Comparison of ENCODE assay signal across 8 cellular contexts in genomic region chr2:144513388-144514100, GRCh38. TPM values are rescaled to one million over a fixed set of nuclear protein-coding genes. Genes with fewer than 3 reads are reported as not detected.
A peak's percentile ranks its signal among the peaks of the same experiment; 100 is the strongest.
DNase-seq lines count a peak whose midpoint lies in the region; ATAC-seq and TF ChIP-seq lines count a peak whose summit lies in the region.

No MANE protein-coding gene starts in this region.

- peaks cover 21% of the 10 kb centered on the region for H3K27me3 Mint-ChIP-seq in activated CD8-positive, alpha-beta memory T cell treated with anti-CD3 and anti-CD28 coated beads, Interleukin-2, amount 10 ng/mL, durations not matched to agents 7 days and 5 days
- peaks cover 83% of the 10 kb centered on the region for H3K27me3 Mint-ChIP-seq in endodermal cell (ENCODE audit: insufficient read depth)
- H3K27me3 Mint-ChIP-seq in type B pancreatic cell, result peaks cover 77% of the 10 kb centered on the region

- H3K4me3 Mint-ChIP-seq in activated CD8-positive, alpha-beta memory T cell treated with anti-CD3 and anti-CD28 coated beads, Interleukin-2, amount 10 ng/mL, durations not matched to agents 7 days and 5 days, result peak overlapping the region; percentile 39
- H3K4me3 Mint-ChIP-seq in endodermal cell (no peak overlapping the region), type B pancreatic cell (peak overlapping the region; percentile 86)

- no peaks in the 10 kb centered on the region for H3K9me3 Mint-ChIP-seq in activated CD8-positive, alpha-beta memory T cell treated with anti-CD3 and anti-CD28 coated beads, Interleukin-2, amount 10 ng/mL, durations not matched to agents 7 days and 5 days (ENCODE audit: low read depth)
- H3K9me3 Mint-ChIP-seq in endodermal cell (no peaks in the 10 kb centered on the region), type B pancreatic cell (no peaks in the 10 kb centered on the region)

- TF ChIP-seq CTCF in endodermal cell (conservative IDR thresholded peaks at IDR 0.05), result no peak
- no peak for TF ChIP-seq CTCF in type B pancreatic cell (conservative IDR thresholded peaks at IDR 0.05)

- CTCF ChIA-PET in activated CD8-positive, alpha-beta memory T cell treated with anti-CD3 and anti-CD28 coated beads, Interleukin-2, amount 10 ng/mL, durations not matched to agents 7 days and 5 days (lab: Charles Lee), result no interaction called here

- H3K4me1 ChIP-seq in endodermal cell (ENCODE audit: control insufficient read depth, insufficient read depth, low read length), result peaks cover 7% of the 10 kb centered on the region
- peaks cover 6 to 7% of the 10 kb centered on the region in 2 donors for H3K4me1 ChIP-seq in mucosa of rectum (ENCODE audit: control insufficient read depth in 2 of 2, insufficient read depth in 2 of 2, low read length in 2 of 2)

- ATAC-seq in activated CD8-positive, alpha-beta memory T cell treated with anti-CD3 and anti-CD28 coated beads, Interleukin-2, amount 10 ng/mL, durations not matched to agents 7 days and 5 days, result no peak

- H3K9me3 ChIP-seq in endodermal cell (ENCODE audit: control insufficient read depth, low read length) (no peaks in the 10 kb centered on the region), mucosa of rectum (ENCODE audit: control insufficient read depth in 2 of 2, low read length in 2 of 2) (no peaks in the 10 kb centered on the region)

- H3K4me3 ChIP-seq in endodermal cell (ENCODE audit: low read length), result no peak overlapping the region
- H3K4me3 ChIP-seq in mucosa of rectum (ENCODE audit: low read length in 2 of 2), result peak overlapping the region; percentile 64

- H3K27ac ChIP-seq in endodermal cell (ENCODE audit: low read depth, low read length) (peak overlapping the region; percentile 79), mucosa of rectum (ENCODE audit: low read depth in 2 of 2, low read length in 2 of 2) (peak overlapping the region; percentile 86 to 92)

- H3K27me3 ChIP-seq in endodermal cell (ENCODE audit: control insufficient read depth, insufficient read depth, low read length, poor library complexity, severe bottlenecking) (peaks cover 95% of the 10 kb centered on the region), mucosa of rectum (ENCODE audit: control insufficient read depth in 2 of 2, insufficient read depth in 2 of 2, low read length in 2 of 2) (peaks cover 23 to 45% of the 10 kb centered on the region in 2 donors)

- peak overlapping the region; percentile 47 for H3K27ac Mint-ChIP-seq in activated CD8-positive, alpha-beta memory T cell treated with anti-CD3 and anti-CD28 coated beads, Interleukin-2, amount 10 ng/mL, durations not matched to agents 7 days and 5 days
- H3K27ac Mint-ChIP-seq in endodermal cell, result no peak overlapping the region
- H3K27ac Mint-ChIP-seq in type B pancreatic cell, result peak overlapping the region; percentile 1

- DNase-seq in activated CD8-positive, alpha-beta memory T cell treated with anti-CD3 and anti-CD28 coated beads, Interleukin-2, amount 10 ng/mL, durations not matched to agents 7 days and 5 days, result no peak
- DNase-seq in activated CD8-positive, alpha-beta memory T cell treated with anti-CD3 and anti-CD28 coated beads for 24 hours, result no peak
- DNase-seq in endodermal cell (peak; percentile 64), type B pancreatic cell (ENCODE audit: extremely low spot score, unreplicated experiment) (no peak), HuH-7 (ENCODE audit: low spot score) (no peak), T-helper 2 cell (no peak)
- DNase-seq in stimulated activated CD4-positive, alpha-beta T cell treated with anti-CD3 and anti-CD28 coated beads, Interleukin-15, amount 100 ng/mL, for 24 hours, result no peak

- H3K4me1 Mint-ChIP-seq in activated CD8-positive, alpha-beta memory T cell treated with anti-CD3 and anti-CD28 coated beads, Interleukin-2, amount 10 ng/mL, durations not matched to agents 7 days and 5 days, result peaks cover 60% of the 10 kb centered on the region
- H3K4me1 Mint-ChIP-seq in endodermal cell (peaks cover 24% of the 10 kb centered on the region), type B pancreatic cell (ENCODE audit: unreplicated experiment) (peaks cover 46% of the 10 kb centered on the region)

- H3K36me3 ChIP-seq in endodermal cell (ENCODE audit: control insufficient read depth, insufficient read depth, low read length) (no peaks in the 10 kb centered on the region), mucosa of rectum (ENCODE audit: control insufficient read depth in 2 of 2, insufficient read depth in 2 of 2, low read length in 2 of 2) (no peaks in the 10 kb centered on the region)

- no peak overlapping the region for H3K9ac ChIP-seq in endodermal cell (ENCODE audit: extremely low read depth, low read length, poor library complexity, severe bottlenecking)
- peak overlapping the region; percentile 48 to 75 for H3K9ac ChIP-seq in mucosa of rectum (ENCODE audit: low read depth in 1 of 2, low read length in 2 of 2)

- H3K36me3 Mint-ChIP-seq in activated CD8-positive, alpha-beta memory T cell treated with anti-CD3 and anti-CD28 coated beads, Interleukin-2, amount 10 ng/mL, durations not matched to agents 7 days and 5 days, result peaks cover 24% of the 10 kb centered on the region
- H3K36me3 Mint-ChIP-seq in endodermal cell (ENCODE audit: low read depth) (no peaks in the 10 kb centered on the region), type B pancreatic cell (peaks cover 10% of the 10 kb centered on the region)

- WGBS in endodermal cell (ENCODE audit: insufficient coverage in 1 of 2, insufficient read length in 1 of 2), 2 experiments, result 9 to 11% methylated on average over 7 to 18 of the region's 18 CpGs

RNA-seq across cellular contexts. Expression of gene ZEB2, which starts 6.4 kb away (rescaled TPM):
- 10 to 100 TPM; 40.4 to 40.9 TPM for total RNA-seq in activated CD8-positive, alpha-beta memory T cell treated with anti-CD3 and anti-CD28 coated beads, Interleukin-2, amount 10 ng/mL, durations not matched to agents 7 days and 5 days
- under 1 TPM; 0.29 to 0.31 TPM for total RNA-seq in endodermal cell
- polyA plus RNA-seq in endodermal cell (2013, experiment 1 of 2), result 68.2 TPM
- 65.4 TPM for polyA plus RNA-seq in endodermal cell (2013, experiment 2 of 2)
- total RNA-seq in type B pancreatic cell (ENCODE audit: low replicate concordance), result 8.3 and 88.5 TPM in 2 replicates
